In genomic region chr7:43737467-43738127, GRCh38 we compare ENCODE assay signal across 16 cellular contexts. TPM values are rescaled to one million over a fixed set of nuclear protein-coding genes. Genes with fewer than 3 reads are reported as not detected.
DNase-seq lines count a peak whose midpoint lies in the region; ATAC-seq, FAIRE-seq and TF ChIP-seq lines count a peak whose summit lies in the region.
"Had no signal": no experiment of that assay in that cellular context is flagged by ENCODE, and none has a peak within 500 bp of the region (broad histone marks: within the 10 kb centered on the region; RNA-seq: fewer than 3 reads in every experiment).

No MANE protein-coding gene starts in this region.

- H3K27ac ChIP-seq in HepG2 (ENCODE audit: extremely low read length, insufficient read depth, low read length) (no peak overlapping the region), right lobe of liver (no peak overlapping the region), H1 (ENCODE audit: low read depth, low read length) (no peak overlapping the region), neural progenitor cell (no peak overlapping the region), Karpas-422 (ENCODE audit: low read length) (no peak overlapping the region)
- H3K27ac ChIP-seq: BLaER1 had no signal

- H3K14ac ChIP-seq in H1 (ENCODE audit: insufficient read length) = no peak overlapping the region

- no peaks in the 10 kb centered on the region for H3K9me2 ChIP-seq in Karpas-422 (replicated peaks; ENCODE audit: insufficient read depth, low read length)

- H3K23ac ChIP-seq in H1 (ENCODE audit: insufficient read length) = no peak overlapping the region

- ATAC-seq in HepG2 = peak; percentile 54
- ATAC-seq in right lobe of liver = no peak

- no peak overlapping the region for H2BK20ac ChIP-seq in H1 (ENCODE audit: low read length)

- intact Hi-C loops in HepG2 (cut with micrococcal nuclease; ENCODE audit: unreplicated experiment) = no loop called here
- intact Hi-C loops in right lobe of liver (cut with DNase I) = no loop called here

- FAIRE-seq in HepG2 (lab: Jason Lieb, UNC) = no peak
- FAIRE-seq in H1 (lab: Jason Lieb, UNC) = no peak

- H3K56ac ChIP-seq in H1 (replicated peaks; ENCODE audit: insufficient read length, low read depth, low read length) = no peak overlapping the region

- H3K36me3 Mint-ChIP-seq in neural progenitor cell = no peaks in the 10 kb centered on the region
- H3K36me3 Mint-ChIP-seq: CD14-positive monocyte; CD4-positive, alpha-beta memory T cell had no signal

- no peak overlapping the region for H3K18ac ChIP-seq in H1 (ENCODE audit: extremely low read depth, low read length)

- H3K79me2 ChIP-seq in HepG2 (ENCODE audit: insufficient read depth, low read length) (no peaks in the 10 kb centered on the region), H1 (ENCODE audit: control insufficient read depth in 1 of 2, insufficient read depth in 2 of 2, low read length in 2 of 2) (no peaks in the 10 kb centered on the region), neural progenitor cell (ENCODE audit: low read depth) (no peaks in the 10 kb centered on the region), Karpas-422 (ENCODE audit: low read length) (no peaks in the 10 kb centered on the region)

- CTCF ChIA-PET in HepG2 (lab: Yijun Ruan, JAX; ENCODE audit: low intra/inter-chr PET ratio, low total read pairs) (no interaction called here), H1 (lab: Charles Lee; ENCODE audit: partially characterized antibody) (interaction anchor here (1.0 to 2.2 kb wide), 2 partner anchors 61 to 155 kb away, joined by 3 to 5 read pairs; partner anchors contain the start of gene STK17A)

- H4K91ac ChIP-seq in H1 (replicated peaks; ENCODE audit: insufficient read length, low read length) = no peak overlapping the region

- no peaks in the 10 kb centered on the region for H3K9me3 ChIP-seq in HepG2 (ENCODE audit: low read length)
- no peaks in the 10 kb centered on the region for H3K9me3 ChIP-seq in right lobe of liver
- H3K9me3 ChIP-seq in H1 (ENCODE audit: insufficient read depth in 2 of 2, low read depth in 1 of 2, low read length in 1 of 2) = no peaks in the 10 kb centered on the region
- no peaks in the 10 kb centered on the region for H3K9me3 ChIP-seq in neural progenitor cell (ENCODE audit: low read depth)
- no peaks in the 10 kb centered on the region for H3K9me3 ChIP-seq in Karpas-422 (ENCODE audit: low read length)

- in situ Hi-C loops in HepG2 (cut with HindIII; ENCODE audit: extremely low pct_ligation_motif_present, low pct_unique_long_range_greater_than_20kb) = no loop called here

- H3K27ac Mint-ChIP-seq in neural progenitor cell = no peak overlapping the region
- H3K27ac Mint-ChIP-seq: H9 had no signal

- H3K23me2 ChIP-seq in H1 (ENCODE audit: low read depth, low read length) = peaks cover 2% of the 10 kb centered on the region; the same call in 1 of the 2 replicates

- H2BK5ac ChIP-seq in H1 (ENCODE audit: low read depth, low read length) = no peak overlapping the region

- POLR2A ChIA-PET in HepG2 (lab: Yijun Ruan, JAX) = interaction anchor here (0.9 to 1.1 kb wide), 2 partner anchors 8 to 44 kb away, joined by 3 to 6 read pairs; partner anchors contain the start of gene COA1
- POLR2A ChIA-PET in H1 (lab: Charles Lee; ENCODE audit: partially characterized antibody) = interaction anchor here (1.1 kb wide), 1 partner anchor 16 kb away, joined by 3 read pairs; no protein-coding TSS in a partner anchor

- H3K4me1 ChIP-seq in HepG2 (ENCODE audit: insufficient read depth, low read length) (peaks cover 25% of the 10 kb centered on the region), right lobe of liver (no peaks in the 10 kb centered on the region), H1 (replicated peaks in 1 of 4; ENCODE audit: control insufficient read depth in 3 of 4, insufficient read depth in 4 of 4, low read length in 3 of 4) (no peaks in the 10 kb centered on the region), neural progenitor cell (no peaks in the 10 kb centered on the region), Karpas-422 (ENCODE audit: low read length) (no peaks in the 10 kb centered on the region)
- H3K4me1 ChIP-seq: BLaER1 had no signal

- H3K4ac ChIP-seq in H1 (replicated peaks; ENCODE audit: insufficient read length, low read depth, low read length) = no peak overlapping the region

- H3K36me3 ChIP-seq in HepG2 (replicated peaks in 1 of 2; ENCODE audit: control insufficient read depth in 1 of 2, insufficient read depth in 2 of 2, low read length in 2 of 2) = no peaks in the 10 kb centered on the region
- H3K36me3 ChIP-seq in right lobe of liver = no peaks in the 10 kb centered on the region
- H3K36me3 ChIP-seq in H1 (ENCODE audit: control insufficient read depth in 2 of 4, insufficient read depth in 4 of 4, low read length in 3 of 4) = no peaks in the 10 kb centered on the region
- H3K36me3 ChIP-seq in neural progenitor cell = no peaks in the 10 kb centered on the region
- no peaks in the 10 kb centered on the region for H3K36me3 ChIP-seq in Karpas-422 (ENCODE audit: insufficient read depth, low read length)
- H3K36me3 ChIP-seq: BLaER1 had no signal

- H2AFZ ChIP-seq in HepG2 (ENCODE audit: low read length) (no peak overlapping the region), H1 (ENCODE audit: low read length) (peak overlapping the region; percentile 72; the same call in 1 of the 2 replicates), neural progenitor cell (replicated peaks) (peak overlapping the region; percentile 68), Karpas-422 (ENCODE audit: low read length) (no peak overlapping the region)

- H3K4me3 Mint-ChIP-seq in neural progenitor cell = no peak overlapping the region
- H3K4me3 Mint-ChIP-seq: CD14-positive monocyte; CD4-positive, alpha-beta memory T cell; H9 had no signal

- H3F3A ChIP-seq in neural progenitor cell (ENCODE audit: low read depth) = no peaks in the 10 kb centered on the region

- no peak overlapping the region for H2AK5ac ChIP-seq in H1 (ENCODE audit: low read depth, low read length)

- peak overlapping the region in 2 of 3 experiments; percentile 11 to 12; a peak in 2 of 6 replicates for H3K4me3 ChIP-seq in HepG2 (replicated peaks in 1 of 3; ENCODE audit: insufficient read depth in 1 of 3, low read depth in 2 of 3, low read length in 3 of 3)
- no peak overlapping the region for H3K4me3 ChIP-seq in right lobe of liver
- H3K4me3 ChIP-seq in H1 (ENCODE audit: extremely low read depth in 1 of 4, insufficient read depth in 2 of 4, low read depth in 3 of 4, low read length in 4 of 4) = no peak overlapping the region
- H3K4me3 ChIP-seq in neural progenitor cell = no peak overlapping the region
- H3K4me3 ChIP-seq in Karpas-422 (ENCODE audit: low read length) = no peak overlapping the region
- H3K4me3 ChIP-seq: BLaER1 had no signal

- no peak for TF ChIP-seq EP300 in HepG2 (IDR thresholded peaks at IDR 0.05; ENCODE audit: low read depth in 2 of 2, low read length in 2 of 2)
- TF ChIP-seq EP300 in HepG2 (CRISPR knock-in tag; IDR thresholded peaks at IDR 0.05; ENCODE audit: borderline replicate concordance) = no peak
- no peak for TF ChIP-seq EP300 in H1 (IDR thresholded peaks at IDR 0.05; ENCODE audit: borderline replicate concordance in 1 of 2, low read depth in 2 of 2, low read length in 2 of 2)

- H3K4me2 ChIP-seq in HepG2 (ENCODE audit: low read depth, low read length) (peak overlapping the region; percentile 51), H1 (ENCODE audit: insufficient read depth in 1 of 2, low read depth in 2 of 2, low read length in 2 of 2) (no peak overlapping the region), neural progenitor cell (no peak overlapping the region), Karpas-422 (ENCODE audit: low read depth, low read length, poor library complexity, severe bottlenecking) (no peak overlapping the region)
- H3K4me2 ChIP-seq: BLaER1 had no signal

- H3K9ac ChIP-seq in HepG2 (ENCODE audit: insufficient read depth, low read depth, low read length) = no peak overlapping the region
- H3K9ac ChIP-seq in H1 (replicated peaks in 1 of 4; ENCODE audit: extremely low read depth in 1 of 4, low read depth in 3 of 4, low read length in 3 of 4) = no peak overlapping the region
- no peak overlapping the region for H3K9ac ChIP-seq in neural progenitor cell
- no peak overlapping the region for H3K9ac ChIP-seq in Karpas-422 (ENCODE audit: low read length)
- H3K9ac ChIP-seq: BLaER1 had no signal

- TF ChIP-seq RAD21 in HepG2 (CRISPR knock-in tag; IDR thresholded peaks at IDR 0.05) = no peak
- TF ChIP-seq RAD21 in H1 (IDR thresholded peaks at IDR 0.05 in 1 of 2, conservative IDR thresholded peaks at IDR 0.05 in 1 of 2; ENCODE audit: low read depth in 2 of 2, low read length in 2 of 2) = no peak

- H4K5ac ChIP-seq in H1 (ENCODE audit: insufficient read length, low read depth, low read length) = no peak overlapping the region

- no peaks in the 10 kb centered on the region for H3K79me1 ChIP-seq in H1 (ENCODE audit: low read depth, low read length)

- H3K9me3 Mint-ChIP-seq in neural progenitor cell = no peaks in the 10 kb centered on the region
- H3K9me3 Mint-ChIP-seq: CD4-positive, alpha-beta memory T cell had no signal

- no peak overlapping the region for H4K8ac ChIP-seq in H1 (ENCODE audit: extremely low read depth, insufficient read depth, low read length)

- no TSS peak for BruUV-seq in HepG2 (replicated peaks; lab: Mats Ljungman, UMichigan)

- H3K27me3 Mint-ChIP-seq in neural progenitor cell (ENCODE audit: insufficient read depth, low read depth) = no peaks in the 10 kb centered on the region

- no peaks in the 10 kb centered on the region for H3K27me3 ChIP-seq in HepG2 (ENCODE audit: control insufficient read depth in 1 of 2, insufficient read depth in 2 of 2, low read length in 2 of 2)
- H3K27me3 ChIP-seq in right lobe of liver = no peaks in the 10 kb centered on the region
- H3K27me3 ChIP-seq in H1 (replicated peaks in 1 of 4; ENCODE audit: control insufficient read depth in 3 of 4, extremely low read depth in 1 of 4, insufficient read depth in 3 of 4, low read length in 3 of 4) = no peaks in the 10 kb centered on the region
- H3K27me3 ChIP-seq in neural progenitor cell = no peaks in the 10 kb centered on the region
- no peaks in the 10 kb centered on the region for H3K27me3 ChIP-seq in Karpas-422 (ENCODE audit: low read length)
- H3K27me3 ChIP-seq: BLaER1 had no signal

- H4K20me1 ChIP-seq in HepG2 (ENCODE audit: insufficient read depth, low read length) = no peaks in the 10 kb centered on the region
- no peaks in the 10 kb centered on the region for H4K20me1 ChIP-seq in H1 (replicated peaks in 1 of 2; ENCODE audit: control insufficient read depth in 1 of 2, insufficient read depth in 2 of 2, low read length in 2 of 2)
- no peaks in the 10 kb centered on the region for H4K20me1 ChIP-seq in neural progenitor cell (ENCODE audit: low read depth)
- no peaks in the 10 kb centered on the region for H4K20me1 ChIP-seq in Karpas-422 (ENCODE audit: insufficient read depth, low read depth, low read length)
- H4K20me1 ChIP-seq: BLaER1 had no signal

- H3K4me1 Mint-ChIP-seq in neural progenitor cell = peaks cover 16% of the 10 kb centered on the region

- no peak overlapping the region for H2BK12ac ChIP-seq in H1 (ENCODE audit: low read depth, low read length)

- 54% methylated on average over 4 of the region's 6 CpGs for WGBS in HepG2 (ENCODE audit: low lambda C conversion rate)
- WGBS in right lobe of liver (ENCODE audit: insufficient coverage, low coverage, low lambda C conversion rate, missing lambda C conversion rate) = no CpG with 5 or more reads among the region's 6 CpGs
- 97% methylated on average over 5 of the region's 6 CpGs; no CpG with 5 or more reads in 1 of the 2 experiments for WGBS in H1 (ENCODE audit: extremely low coverage in 1 of 2, insufficient coverage in 1 of 2, insufficient read length in 1 of 2, insufficient replicate concordance in 2 of 2, low coverage in 1 of 2, low lambda C conversion rate in 2 of 2, missing lambda C conversion rate in 1 of 2), 2 experiments

- no peak for TF ChIP-seq POLR2A in HepG2 (IDR thresholded peaks at IDR 0.05; ENCODE audit: insufficient read depth in 1 of 2, low read depth in 2 of 2, low read length in 2 of 2)
- TF ChIP-seq POLR2A in right lobe of liver (IDR thresholded peaks at IDR 0.05) = no peak
- TF ChIP-seq POLR2A in H1 (IDR thresholded peaks at IDR 0.05; ENCODE audit: control extremely low read depth in 1 of 2, low read depth in 2 of 2, low read length in 2 of 2) = no peak

- DNase-seq in HepG2 (ENCODE audit: low spot score) (no peak), right lobe of liver (no peak), H1 (ENCODE audit: low read depth in 1 of 2, low spot score in 2 of 2) (no peak), neural progenitor cell (ENCODE audit: low spot score) (no peak), NCI-H1417 (lab: John Stamatoyannopoulos, UW) (no peak), Karpas-422 (no peak)
- DNase-seq in activated CD4-positive, alpha-beta T cell treated with anti-CD3 and anti-CD28 coated beads for 1 hour = no peak
- DNase-seq: 8988T; CD4-positive, alpha-beta memory T cell; DMS153; DMS79; GDM1; GOT3; H9 had no signal

- H2BK120ac ChIP-seq in H1 (replicated peaks; ENCODE audit: low read depth, low read length) = no peak overlapping the region

- H2BK15ac ChIP-seq in H1 (ENCODE audit: low read length) = no peak overlapping the region

- TF ChIP-seq CTCF in HepG2 (CRISPR knock-in tag; IDR thresholded peaks at IDR 0.05) = no peak
- no peak for TF ChIP-seq CTCF in right lobe of liver (IDR thresholded peaks at IDR 0.05)
- TF ChIP-seq CTCF in H1 (IDR thresholded peaks at IDR 0.05; ENCODE audit: control extremely low read depth in 1 of 3, insufficient read depth in 1 of 3, low read depth in 1 of 3, low read length in 3 of 3) = no peak
- no peak for TF ChIP-seq CTCF in neural progenitor cell (IDR thresholded peaks at IDR 0.05)

RNA-seq across cellular contexts. Expression of gene COA1, which starts 8.3 kb away (rescaled TPM):
- total RNA-seq in HepG2 (2016; rRNA removed; fragmentation: Illumina TruSeq; extraction: Trizol) (65.7 and 73.8 TPM in 2 replicates), right lobe of liver (10 to 100 TPM; 15.8 to 35.6 (median 19.9) TPM), neural progenitor cell (ENCODE audit: low replicate concordance) (171 and 192 TPM in 2 replicates)
- 55.7 and 58.2 TPM in 2 replicates for total RNA-seq in HepG2 (2016; cell fraction: cytosol; rRNA removed; fragmentation: Illumina TruSeq; extraction: Trizol; ENCODE audit: low read depth)
- 70.5 and 77.2 TPM in 2 replicates for total RNA-seq in HepG2 (2016; cell fraction: insoluble cytoplasmic fraction; rRNA removed; fragmentation: Illumina TruSeq; extraction: Trizol)
- 72.3 and 77.3 TPM in 2 replicates for total RNA-seq in HepG2 (2016; cell fraction: membrane; rRNA removed; fragmentation: Illumina TruSeq; extraction: Trizol)
- total RNA-seq in HepG2 (2016; cell fraction: nucleus; rRNA removed; fragmentation: Illumina TruSeq; extraction: Trizol) = 76.7 and 96.2 TPM in 2 replicates
- polyA plus RNA-seq in HepG2 (2011; rRNA removed) (32.1 and 33.2 TPM in 2 replicates), H1 (2011; rRNA removed) (87.0 and 98.6 TPM in 2 replicates)
- polyA plus RNA-seq in HepG2 (2011; cell fraction: cytosol; rRNA removed) = 26.3 and 35.6 TPM in 2 replicates
- polyA plus RNA-seq in HepG2 (2011; cell fraction: nucleus; rRNA removed) = 25.4 and 32.3 TPM in 2 replicates
- 50.0 and 53.2 TPM in 2 replicates for polyA plus RNA-seq in HepG2 (2012)
- polyA plus RNA-seq in HepG2 (2016; cell fraction: cytosol; fragmentation: Illumina TruSeq; extraction: Trizol; ENCODE audit: low read depth) = 44.5 and 61.1 TPM in 2 replicates
- 79.5 and 94.9 TPM in 2 replicates for polyA plus RNA-seq in HepG2 (2016; cell fraction: insoluble cytoplasmic fraction; fragmentation: Illumina TruSeq; extraction: Trizol; ENCODE audit: low read depth)
- 74.5 and 82.3 TPM in 2 replicates for polyA plus RNA-seq in HepG2 (2016; cell fraction: membrane; fragmentation: Illumina TruSeq; extraction: Trizol; ENCODE audit: low read depth)
- 75.3 and 81.4 TPM in 2 replicates for polyA plus RNA-seq in HepG2 (2016; cell fraction: nucleus; fragmentation: Illumina TruSeq; extraction: Trizol; ENCODE audit: insufficient read depth, low read depth)
- 53.0 and 124 TPM in 2 replicates for polyA minus RNA-seq in HepG2 (2011; rRNA and poly(A)+ RNA removed; ENCODE audit: low replicate concordance)
- 14.2 and 15.8 TPM in 2 replicates for polyA minus RNA-seq in HepG2 (2011; cell fraction: cytosol; rRNA and poly(A)+ RNA removed)
- 105 and 106 TPM in 2 replicates for polyA minus RNA-seq in HepG2 (2011; cell fraction: nucleus; rRNA and poly(A)+ RNA removed)
- 136 and 143 TPM in 2 replicates for total RNA-seq in H1 (2021; fragmentation: NEBNext Ultra II Directional; extraction: Animal tissue kit (Norgen Biotek cat#: 25700))
- polyA plus RNA-seq in H1 (2011; cell fraction: cytosol; rRNA removed) = 86.8 TPM
- 68.1 TPM for polyA plus RNA-seq in H1 (2011; cell fraction: nucleus; rRNA removed)
- polyA plus RNA-seq in H1 (2012, experiment 1 of 2) = 125 to 144 TPM (median 134 TPM) in 4 replicates
- 75.3 TPM for polyA plus RNA-seq in H1 (2012, experiment 2 of 2)
- 165 TPM for polyA plus RNA-seq in H1 (2013, experiment 1 of 2)
- 183 TPM for polyA plus RNA-seq in H1 (2013, experiment 2 of 2)
- polyA minus RNA-seq in H1 (2011; rRNA and poly(A)+ RNA removed) = 104 and 127 TPM in 2 replicates
- polyA minus RNA-seq in H1 (2011; cell fraction: cytosol; rRNA and poly(A)+ RNA removed) = 31.4 TPM
- 152 TPM for polyA minus RNA-seq in H1 (2011; cell fraction: nucleus; rRNA and poly(A)+ RNA removed)
- total RNA-seq in Karpas-422 (2014; rRNA removed; shearing (Covaris generic); ENCODE audit: low replicate concordance) = 60.2 TPM in 2 replicates

RNA-seq across cellular contexts. Expression of gene BLVRA, which starts 20.9 kb away (rescaled TPM):
- total RNA-seq in HepG2 (2016; rRNA removed; fragmentation: Illumina TruSeq; extraction: Trizol) = 64.2 and 95.5 TPM in 2 replicates
- total RNA-seq in HepG2 (2016; cell fraction: cytosol; rRNA removed; fragmentation: Illumina TruSeq; extraction: Trizol; ENCODE audit: low read depth) = 21.9 and 23.4 TPM in 2 replicates
- 67.8 and 102 TPM in 2 replicates for total RNA-seq in HepG2 (2016; cell fraction: insoluble cytoplasmic fraction; rRNA removed; fragmentation: Illumina TruSeq; extraction: Trizol)
- 20.5 and 21.4 TPM in 2 replicates for total RNA-seq in HepG2 (2016; cell fraction: membrane; rRNA removed; fragmentation: Illumina TruSeq; extraction: Trizol)
- 27.3 and 29.0 TPM in 2 replicates for total RNA-seq in HepG2 (2016; cell fraction: nucleus; rRNA removed; fragmentation: Illumina TruSeq; extraction: Trizol)
- polyA plus RNA-seq in HepG2 (2011; rRNA removed) = 34.5 and 39.2 TPM in 2 replicates
- 47.8 and 49.9 TPM in 2 replicates for polyA plus RNA-seq in HepG2 (2011; cell fraction: cytosol; rRNA removed)
- polyA plus RNA-seq in HepG2 (2011; cell fraction: nucleus; rRNA removed) = 12.4 and 14.9 TPM in 2 replicates
- polyA plus RNA-seq in HepG2 (2012) = 44.0 and 55.0 TPM in 2 replicates
- 24.0 and 27.8 TPM in 2 replicates for polyA plus RNA-seq in HepG2 (2016; cell fraction: cytosol; fragmentation: Illumina TruSeq; extraction: Trizol; ENCODE audit: low read depth)
- polyA plus RNA-seq in HepG2 (2016; cell fraction: insoluble cytoplasmic fraction; fragmentation: Illumina TruSeq; extraction: Trizol; ENCODE audit: low read depth) = 114 and 128 TPM in 2 replicates
- 19.9 and 21.4 TPM in 2 replicates for polyA plus RNA-seq in HepG2 (2016; cell fraction: membrane; fragmentation: Illumina TruSeq; extraction: Trizol; ENCODE audit: low read depth)
- polyA plus RNA-seq in HepG2 (2016; cell fraction: nucleus; fragmentation: Illumina TruSeq; extraction: Trizol; ENCODE audit: insufficient read depth, low read depth) = 45.1 and 49.9 TPM in 2 replicates
- polyA minus RNA-seq in HepG2 (2011; rRNA and poly(A)+ RNA removed; ENCODE audit: low replicate concordance) = 29.9 and 40.1 TPM in 2 replicates
- 17.3 and 18.1 TPM in 2 replicates for polyA minus RNA-seq in HepG2 (2011; cell fraction: cytosol; rRNA and poly(A)+ RNA removed)
- polyA minus RNA-seq in HepG2 (2011; cell fraction: nucleus; rRNA and poly(A)+ RNA removed) = 9.5 and 12.1 TPM in 2 replicates
- total RNA-seq in right lobe of liver = 10 to 100 TPM in 1 of 6 experiments, 1 to 10 TPM in 5; 3.1 to 14.7 (median 5.6) TPM
- 32.9 and 37.1 TPM in 2 replicates for total RNA-seq in H1 (2021; fragmentation: NEBNext Ultra II Directional; extraction: Animal tissue kit (Norgen Biotek cat#: 25700))
- polyA plus RNA-seq in H1 (2011; rRNA removed) = 13.7 and 16.1 TPM in 2 replicates
- 28.0 TPM for polyA plus RNA-seq in H1 (2011; cell fraction: cytosol; rRNA removed)
- polyA plus RNA-seq in H1 (2011; cell fraction: nucleus; rRNA removed) = 11.2 TPM
- 32.5 to 42.0 TPM (median 36.0 TPM) in 4 replicates for polyA plus RNA-seq in H1 (2012, experiment 1 of 2)
- 14.4 TPM for polyA plus RNA-seq in H1 (2012, experiment 2 of 2)
- polyA plus RNA-seq in H1 (2013, experiment 1 of 2) = 25.6 TPM
- 27.4 TPM for polyA plus RNA-seq in H1 (2013, experiment 2 of 2)
- polyA minus RNA-seq in H1 (2011; rRNA and poly(A)+ RNA removed) = 15.9 and 17.1 TPM in 2 replicates
- polyA minus RNA-seq in H1 (2011; cell fraction: cytosol; rRNA and poly(A)+ RNA removed) = 15.0 TPM
- polyA minus RNA-seq in H1 (2011; cell fraction: nucleus; rRNA and poly(A)+ RNA removed) = 7.0 TPM
- 24.6 and 27.9 TPM in 2 replicates for total RNA-seq in neural progenitor cell (ENCODE audit: low replicate concordance)
- not detected in 2 replicates for total RNA-seq in Karpas-422 (2014; rRNA removed; shearing (Covaris generic); ENCODE audit: low replicate concordance)

Comparison
In these comparisons a context has a peak if more than half of its experiments do, and no peak if none do; other contexts are left out.
1. H3K4me3 ChIP-seq: peak in HepG2 (2 of 3); none in right lobe of liver (0 of 3), H1 (0 of 4), neural progenitor cell (single experiment) and Karpas-422 (single experiment).
2. H2AFZ ChIP-seq: peak in H1 (single experiment) and neural progenitor cell (single experiment); none in HepG2 (single experiment) and Karpas-422 (single experiment).